27 cellular contexts compared by ENCODE assay signal in the genomic region with DNA sequence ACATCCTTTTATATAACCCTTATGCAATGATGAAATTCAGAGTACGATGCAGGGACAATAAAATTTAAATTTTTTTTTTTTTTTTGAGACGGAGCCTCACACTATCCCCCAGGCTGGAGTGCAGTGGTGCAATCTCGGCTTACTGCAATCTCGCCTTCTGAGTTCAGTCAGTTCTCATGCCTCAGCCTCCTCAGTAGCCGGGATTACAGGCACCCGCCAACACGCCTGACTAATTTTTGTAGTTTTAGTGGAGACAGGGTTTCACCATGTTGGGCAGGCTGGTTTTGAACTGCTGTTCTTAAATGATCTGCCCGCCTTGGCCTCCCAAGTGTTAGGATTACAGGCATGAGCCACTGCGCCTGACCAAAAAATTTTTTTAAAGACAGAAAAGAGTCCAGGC.
"Had no signal": no experiment of that assay in that cellular context is flagged by ENCODE, and none has a peak within 500 bp of the region (broad histone marks: within the 10 kb centered on the region; RNA-seq: fewer than 3 reads in every experiment).

No MANE protein-coding gene starts in this region.

- H3K9me3 Mint-ChIP-seq: immature natural killer cell; natural killer cell; nephron progenitor cell; neural progenitor cell; stimulated activated naive B cell treated with anti-CD40 and anti-IgM and Interleukin-4, amounts not matched to agents 10 μg/mL and 1 μg/mL and 100 μg/mL, for 72 hours had no signal

- H3K27ac ChIP-seq: left lung, lower lobe of right lung, neural progenitor cell, neutrophil, ovary, right atrium auricular region, right lobe of liver, stomach, testis, thyroid gland, transverse colon, upper lobe of left lung, vagina had no signal

- H3K27me3 ChIP-seq: left lung, neural progenitor cell, neutrophil, ovary, right atrium auricular region, right lobe of liver, stomach, testis, thyroid gland, transverse colon, upper lobe of left lung, vagina had no signal

- H3K36me3 ChIP-seq: ovary had no signal

- DNase-seq: hypothalamus; immature natural killer cell; kidney; left colon; left lung; lower lobe of right lung; mammary epithelial cell; mesenchymal stem cell; natural killer cell; nephron progenitor cell; occipital lobe; ovary; right lobe of liver; stimulated activated CD4-positive, alpha-beta T cell treated with anti-CD3 and anti-CD28 coated beads, Interleukin-4, amount 100 ng/mL, for 24 hours; stimulated activated naive B cell treated with anti-CD40 and anti-IgM and Interleukin-4, amounts not matched to agents 10 μg/mL and 1 μg/mL and 100 μg/mL, for 72 hours; stimulated activated naive CD8-positive, alpha-beta T cell treated with anti-CD3 and anti-CD28 coated beads, Interleukin-15, Interleukin-2, amounts not matched to agents 100 U/mL and 50 U/mL, for 24 hours; stomach; testis; thyroid gland; transverse colon; upper lobe of left lung had no signal

- ATAC-seq: left colon; left lung; lower lobe of right lung; natural killer cell; right lobe of liver; stimulated activated naive B cell treated with anti-CD40 and anti-IgM and Interleukin-4, amounts not matched to agents 10 μg/mL and 1 μg/mL and 100 μg/mL, for 72 hours; stimulated activated naive CD8-positive, alpha-beta T cell treated with anti-CD3 and anti-CD28 coated beads, Interleukin-15, Interleukin-2, amounts not matched to agents 100 U/mL and 50 U/mL, for 24 hours had no signal

- H3K4me3 ChIP-seq: left lung, lower lobe of right lung, neural progenitor cell, ovary, right atrium auricular region, right lobe of liver, smooth muscle cell, stomach, testis, thyroid gland, transverse colon, upper lobe of left lung, vagina had no signal

- H3K4me1 ChIP-seq: lower lobe of right lung, neural progenitor cell, right atrium auricular region, right lobe of liver, stomach, testis, thyroid gland, transverse colon, upper lobe of left lung, vagina had no signal

- H3K4me3 Mint-ChIP-seq: immature natural killer cell; natural killer cell; nephron progenitor cell; neural progenitor cell; stimulated activated naive B cell treated with anti-CD40 and anti-IgM and Interleukin-4, amounts not matched to agents 10 μg/mL and 1 μg/mL and 100 μg/mL, for 72 hours had no signal

- H3K9me3 ChIP-seq: left lung, lower lobe of right lung, neutrophil, ovary, right atrium auricular region, right lobe of liver, stomach, testis, thyroid gland, transverse colon, upper lobe of left lung, vagina had no signal

- H3K4me1 Mint-ChIP-seq: nephron progenitor cell, neural progenitor cell had no signal

- H3K27me3 Mint-ChIP-seq: progenitor cell of endocrine pancreas; stimulated activated naive B cell treated with anti-CD40 and anti-IgM and Interleukin-4, amounts not matched to agents 10 μg/mL and 1 μg/mL and 100 μg/mL, for 72 hours had no signal

- H3K27ac Mint-ChIP-seq: immature natural killer cell; natural killer cell; nephron progenitor cell; neural progenitor cell; progenitor cell of endocrine pancreas; stimulated activated naive B cell treated with anti-CD40 and anti-IgM and Interleukin-4, amounts not matched to agents 10 μg/mL and 1 μg/mL and 100 μg/mL, for 72 hours had no signal
